Comparison of ENCODE assay signal across 28 cellular contexts in genomic region chr17:15482476-15482875, GRCh38.
"Had no signal": no experiment of that assay in that cellular context is flagged by ENCODE, and none has a peak within 500 bp of the region (broad histone marks: within the 10 kb centered on the region; RNA-seq: fewer than 3 reads in every experiment).

No MANE protein-coding gene starts in this region.

- H3K9me3 ChIP-seq: left lung, lower lobe of right lung, ovary, spleen, suprapubic skin, thoracic aorta, tibial artery, upper lobe of right lung had no signal

- H3K4me1 Mint-ChIP-seq: naive B cell had no signal

- H3K27ac Mint-ChIP-seq: mesothelial cell of epicardium; natural killer cell treated with Interleukin-12 subunit alpha and Interleukin-12 subunit beta and Interleukin-15 and Interleukin-18, amount 100 ng/mL, for 72 hours; progenitor cell of endocrine pancreas; stimulated activated effector memory CD8-positive, alpha-beta T cell treated with anti-CD3 and anti-CD28 coated beads, Interleukin-12 subunit alpha, Interleukin-12 subunit beta, amount 100 ng/mL, for 72 hours; stimulated activated naive CD8-positive, alpha-beta T cell treated with anti-CD3 and anti-CD28 coated beads, Interleukin-15, Interleukin-2, amounts not matched to agents 100 ng/mL and 50 ng/mL, for 24 hours had no signal

- H3K36me3 Mint-ChIP-seq: naive B cell; stimulated activated effector memory CD8-positive, alpha-beta T cell treated with anti-CD3 and anti-CD28 coated beads, Interleukin-12 subunit alpha, Interleukin-12 subunit beta, amount 100 ng/mL, for 72 hours had no signal

- H3K27me3 ChIP-seq: left lung, ovary, spleen, suprapubic skin, tibial artery, upper lobe of right lung had no signal

- H3K4me1 ChIP-seq: left lung, tibial artery had no signal

- H3K9me3 Mint-ChIP-seq: mesothelial cell of epicardium; naive B cell; natural killer cell treated with Interleukin-12 subunit alpha and Interleukin-12 subunit beta and Interleukin-15 and Interleukin-18, amount 100 ng/mL, for 72 hours; stimulated activated effector memory CD8-positive, alpha-beta T cell treated with anti-CD3 and anti-CD28 coated beads, Interleukin-12 subunit alpha, Interleukin-12 subunit beta, amount 100 ng/mL, for 72 hours; stimulated activated naive CD8-positive, alpha-beta T cell treated with anti-CD3 and anti-CD28 coated beads, Interleukin-15, Interleukin-2, amounts not matched to agents 100 ng/mL and 50 ng/mL, for 24 hours had no signal

- H3K4me3 ChIP-seq: left lung, lower lobe of right lung, ovary, spleen, suprapubic skin, thoracic aorta, tibial artery, upper lobe of right lung had no signal

- DNase-seq: hippocampal formation; kidney glomerular epithelial cell; left cardiac atrium; left lung; lower lobe of right lung; mammary epithelial cell; mesenchymal stem cell; naive B cell; ovary; retina; right cardiac atrium; small intestine; spleen; stimulated activated CD4-positive, alpha-beta T cell treated with anti-CD3 and anti-CD28 coated beads, Interleukin-4, amount 100 ng/mL, for 24 hours; stimulated activated naive CD4-positive, alpha-beta T cell; tibial artery; trophoblast cell; upper lobe of right lung had no signal

- H3K36me3 ChIP-seq: lower lobe of right lung, ovary, suprapubic skin, thoracic aorta, upper lobe of right lung had no signal

- H3K27ac ChIP-seq: left lung, lower lobe of right lung, ovary, spleen, suprapubic skin, thoracic aorta, tibial artery, upper lobe of right lung had no signal

- H3K4me3 Mint-ChIP-seq: mesothelial cell of epicardium; naive B cell; natural killer cell treated with Interleukin-12 subunit alpha and Interleukin-12 subunit beta and Interleukin-15 and Interleukin-18, amount 100 ng/mL, for 72 hours; stimulated activated effector memory CD8-positive, alpha-beta T cell treated with anti-CD3 and anti-CD28 coated beads, Interleukin-12 subunit alpha, Interleukin-12 subunit beta, amount 100 ng/mL, for 72 hours; stimulated activated naive CD8-positive, alpha-beta T cell treated with anti-CD3 and anti-CD28 coated beads, Interleukin-15, Interleukin-2, amounts not matched to agents 100 ng/mL and 50 ng/mL, for 24 hours had no signal

- H3K27me3 Mint-ChIP-seq: naive B cell; natural killer cell treated with Interleukin-12 subunit alpha and Interleukin-12 subunit beta and Interleukin-15 and Interleukin-18, amount 100 ng/mL, for 72 hours; progenitor cell of endocrine pancreas; stimulated activated naive CD8-positive, alpha-beta T cell treated with anti-CD3 and anti-CD28 coated beads, Interleukin-15, Interleukin-2, amounts not matched to agents 100 ng/mL and 50 ng/mL, for 24 hours had no signal

- ATAC-seq: left cardiac atrium; left lung; lower lobe of right lung; natural killer cell treated with Interleukin-12 subunit alpha and Interleukin-12 subunit beta and Interleukin-15 and Interleukin-18, amount 100 ng/mL, for 72 hours; right cardiac atrium; sciatic nerve; stimulated activated effector memory CD8-positive, alpha-beta T cell treated with anti-CD3 and anti-CD28 coated beads, Interleukin-12 subunit alpha, Interleukin-12 subunit beta, amount 100 ng/mL, for 72 hours; upper lobe of right lung had no signal

- FAIRE-seq: keratinocyte, small intestine, urothelium cell line had no signal
